In genomic region chr4:146633471-146633800, GRCh38 we compare ENCODE assay signal across 1 cellular context.
TF ChIP-seq lines count a peak whose summit lies in the region.

No MANE protein-coding gene starts in this region.

TF ChIP-seq in GM23338, 12 proteins besides CTCF, POLR2A, EP300 and RAD21 (continued from another document):
- TF ChIP-seq ZNF462 (CRISPR knock-in tag; IDR thresholded peaks at IDR 0.05): no peak
- no peak for TF ChIP-seq ZNF331 (CRISPR knock-in tag; IDR thresholded peaks at IDR 0.05; ENCODE audit: low read depth)
- no peak for TF ChIP-seq STAT1 (IDR thresholded peaks at IDR 0.05; ENCODE audit: unreplicated experiment)
- TF ChIP-seq, protein P1, sequence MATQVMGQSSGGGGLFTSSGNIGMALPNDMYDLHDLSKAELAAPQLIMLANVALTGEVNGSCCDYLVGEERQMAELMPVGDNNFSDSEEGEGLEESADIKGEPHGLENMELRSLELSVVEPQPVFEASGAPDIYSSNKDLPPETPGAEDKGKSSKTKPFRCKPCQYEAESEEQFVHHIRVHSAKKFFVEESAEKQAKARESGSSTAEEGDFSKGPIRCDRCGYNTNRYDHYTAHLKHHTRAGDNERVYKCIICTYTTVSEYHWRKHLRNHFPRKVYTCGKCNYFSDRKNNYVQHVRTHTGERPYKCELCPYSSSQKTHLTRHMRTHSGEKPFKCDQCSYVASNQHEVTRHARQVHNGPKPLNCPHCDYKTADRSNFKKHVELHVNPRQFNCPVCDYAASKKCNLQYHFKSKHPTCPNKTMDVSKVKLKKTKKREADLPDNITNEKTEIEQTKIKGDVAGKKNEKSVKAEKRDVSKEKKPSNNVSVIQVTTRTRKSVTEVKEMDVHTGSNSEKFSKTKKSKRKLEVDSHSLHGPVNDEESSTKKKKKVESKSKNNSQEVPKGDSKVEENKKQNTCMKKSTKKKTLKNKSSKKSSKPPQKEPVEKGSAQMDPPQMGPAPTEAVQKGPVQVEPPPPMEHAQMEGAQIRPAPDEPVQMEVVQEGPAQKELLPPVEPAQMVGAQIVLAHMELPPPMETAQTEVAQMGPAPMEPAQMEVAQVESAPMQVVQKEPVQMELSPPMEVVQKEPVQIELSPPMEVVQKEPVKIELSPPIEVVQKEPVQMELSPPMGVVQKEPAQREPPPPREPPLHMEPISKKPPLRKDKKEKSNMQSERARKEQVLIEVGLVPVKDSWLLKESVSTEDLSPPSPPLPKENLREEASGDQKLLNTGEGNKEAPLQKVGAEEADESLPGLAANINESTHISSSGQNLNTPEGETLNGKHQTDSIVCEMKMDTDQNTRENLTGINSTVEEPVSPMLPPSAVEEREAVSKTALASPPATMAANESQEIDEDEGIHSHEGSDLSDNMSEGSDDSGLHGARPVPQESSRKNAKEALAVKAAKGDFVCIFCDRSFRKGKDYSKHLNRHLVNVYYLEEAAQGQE (IDR thresholded peaks at IDR 0.05; ENCODE audit: unreplicated experiment): no peak
